ENCODE assay signal across 11 cellular contexts in genomic region chr6:167856999-167857660, GRCh38. TPM values are rescaled to one million over a fixed set of nuclear protein-coding genes. Genes with fewer than 3 reads are reported as not detected.
DNase-seq lines count a peak whose midpoint lies in the region; ATAC-seq, FAIRE-seq and TF ChIP-seq lines count a peak whose summit lies in the region.
"Had no signal": no experiment of that assay in that cellular context is flagged by ENCODE, and none has a peak within 500 bp of the region (broad histone marks: within the 10 kb centered on the region; RNA-seq: fewer than 3 reads in every experiment).

No MANE protein-coding gene starts in this region.

- H3K18ac ChIP-seq in mesendoderm (ENCODE audit: low read length) = no peak overlapping the region

- peaks cover 4% of the 10 kb centered on the region for H3K79me1 ChIP-seq in mesendoderm (ENCODE audit: low read length)

- H3K79me2 ChIP-seq in mesendoderm (ENCODE audit: control insufficient read depth, insufficient read depth, low read length) = peaks cover 70% of the 10 kb centered on the region

- no peak for TF ChIP-seq POLR2A in vagina (IDR thresholded peaks at IDR 0.05)

- no peak overlapping the region for H3K4me2 ChIP-seq in mesendoderm (ENCODE audit: low read length)

- H3K4me3 ChIP-seq in mesendoderm (ENCODE audit: low read length) (no peak overlapping the region), vagina (no peak overlapping the region)
- no peak overlapping the region for H3K4me3 ChIP-seq in CD8-positive, alpha-beta T cell (ENCODE audit: low read depth, low read length)

- ATAC-seq in GM18867 (IDR thresholded peaks at IDR 0.05; ENCODE audit: unreplicated experiment) = no peak
- no peak for ATAC-seq in CD8-positive, alpha-beta T cell

- H2AK5ac ChIP-seq in mesendoderm (ENCODE audit: low read length) = no peak overlapping the region

- H3K23ac ChIP-seq in mesendoderm (ENCODE audit: low read length) = no peak overlapping the region

- H3K36me3 Mint-ChIP-seq in chondrocyte (ENCODE audit: low read depth) = no peaks in the 10 kb centered on the region
- H3K36me3 Mint-ChIP-seq in CD8-positive, alpha-beta T cell = no peaks in the 10 kb centered on the region

- no peaks in the 10 kb centered on the region for H3K27me3 Mint-ChIP-seq in chondrocyte (ENCODE audit: low read depth)
- peaks cover 17% of the 10 kb centered on the region for H3K27me3 Mint-ChIP-seq in CD8-positive, alpha-beta T cell (ENCODE audit: low read depth)

- no peak overlapping the region for H2BK15ac ChIP-seq in mesendoderm (replicated peaks; ENCODE audit: low read depth)

- no peak for FAIRE-seq in HTR-8/SVneo (lab: Jason Lieb, UNC)

- H2BK5ac ChIP-seq in mesendoderm (ENCODE audit: low read length) = no peak overlapping the region

- no peak overlapping the region for H3K4ac ChIP-seq in mesendoderm (ENCODE audit: low read depth, low read length)

- H3K27ac Mint-ChIP-seq in chondrocyte (ENCODE audit: unreplicated experiment) = peak overlapping the region; percentile 41
- H3K27ac Mint-ChIP-seq in CD8-positive, alpha-beta T cell = no peak overlapping the region
- H3K27ac Mint-ChIP-seq: activated T-cell treated with anti-CD3 and anti-CD28 coated beads, Interleukin-2, amount 50 U/mL, for 24 hours had no signal

- no peak for TF ChIP-seq CTCF in chondrocyte (IDR thresholded peaks at IDR 0.05)
- TF ChIP-seq CTCF in vagina (IDR thresholded peaks at IDR 0.05) = no peak
- no peak for TF ChIP-seq CTCF in CD8-positive, alpha-beta T cell (IDR thresholded peaks at IDR 0.05)

- H3K9me3 ChIP-seq in vagina = no peaks in the 10 kb centered on the region
- H3K9me3 ChIP-seq in CD8-positive, alpha-beta T cell (ENCODE audit: low read length) = no peaks in the 10 kb centered on the region

- H3K27ac ChIP-seq in mesendoderm (ENCODE audit: low read depth, low read length) = no peak overlapping the region
- H3K27ac ChIP-seq in vagina = no peak overlapping the region
- H3K27ac ChIP-seq in CD8-positive, alpha-beta T cell (ENCODE audit: low read depth, low read length) = no peak overlapping the region

- H4K5ac ChIP-seq in mesendoderm (ENCODE audit: low read length) = no peak overlapping the region

- H3K56ac ChIP-seq in mesendoderm (ENCODE audit: low read length) = no peak overlapping the region

- no peak overlapping the region for H2BK120ac ChIP-seq in mesendoderm (ENCODE audit: low read depth, low read length)

- intact Hi-C loops in vagina (cut with DNase I) = no loop called here
- intact Hi-C loops in CD8-positive, alpha-beta T cell (cut with DNase I, micrococcal nuclease) = no loop called here

- peaks cover 14% of the 10 kb centered on the region for H3K4me1 ChIP-seq in mesendoderm (ENCODE audit: control insufficient read depth, low read depth, low read length)
- peaks cover 42% of the 10 kb centered on the region for H3K4me1 ChIP-seq in vagina
- H3K4me1 ChIP-seq in CD8-positive, alpha-beta T cell (ENCODE audit: insufficient read depth, low read length) = no peaks in the 10 kb centered on the region

- H3K4me3 Mint-ChIP-seq in chondrocyte (ENCODE audit: unreplicated experiment) = no peak overlapping the region
- H3K4me3 Mint-ChIP-seq in CD8-positive, alpha-beta T cell = no peak overlapping the region
- H3K4me3 Mint-ChIP-seq: activated T-cell treated with anti-CD3 and anti-CD28 coated beads, Interleukin-2, amount 50 U/mL, for 24 hours had no signal

- H3K4me1 Mint-ChIP-seq in chondrocyte (ENCODE audit: low read depth) = peaks cover 76% of the 10 kb centered on the region
- no peaks in the 10 kb centered on the region for H3K4me1 Mint-ChIP-seq in CD8-positive, alpha-beta T cell (ENCODE audit: low read depth)

- CTCF ChIA-PET in CD8-positive, alpha-beta T cell (lab: Charles Lee) = no interaction called here

- POLR2A ChIA-PET in CD8-positive, alpha-beta T cell (lab: Charles Lee) = no interaction called here

- no peaks in the 10 kb centered on the region for H3K9me3 Mint-ChIP-seq in chondrocyte (ENCODE audit: low read depth)
- H3K9me3 Mint-ChIP-seq in CD8-positive, alpha-beta T cell = no peaks in the 10 kb centered on the region
- H3K9me3 Mint-ChIP-seq: activated T-cell treated with anti-CD3 and anti-CD28 coated beads, Interleukin-2, amount 50 U/mL, for 24 hours had no signal

- peak; percentile 91 for DNase-seq in ELR (ENCODE audit: low read depth)
- peak; percentile 21 for DNase-seq in HTR-8/SVneo (ENCODE audit: insufficient read length, low spot score)
- DNase-seq in chondrocyte (ENCODE audit: low spot score) = no peak
- DNase-seq in mesendoderm = peak; percentile 86
- no peak for DNase-seq in vagina (ENCODE audit: extremely low spot score in 2 of 2)
- no peak for DNase-seq in CD8-positive, alpha-beta T cell
- no peak for DNase-seq in effector CD4-positive, alpha-beta T cell
- DNase-seq: activated T-cell treated with anti-CD3 and anti-CD28 coated beads, Interleukin-2, amount 50 U/mL, for 24 hours; Kasumi-1; SHP77 treated with DMSO at 0.1 percent for 48 hours had no signal

- H4K8ac ChIP-seq in mesendoderm (ENCODE audit: low read depth, low read length) = no peak overlapping the region

- no CpG with 5 or more reads among the region's 5 CpGs for whole genome bisulfite sequencing in mesendoderm (ENCODE audit: extremely low coverage, insufficient coverage, low lambda C conversion rate)

- no peaks in the 10 kb centered on the region for H3K36me3 ChIP-seq in mesendoderm (ENCODE audit: control insufficient read depth, insufficient read depth, low read length)
- H3K36me3 ChIP-seq in vagina = no peaks in the 10 kb centered on the region
- no peaks in the 10 kb centered on the region for H3K36me3 ChIP-seq in CD8-positive, alpha-beta T cell (ENCODE audit: insufficient read depth, low read length)

- H3K27me3 ChIP-seq in mesendoderm (ENCODE audit: insufficient read depth, low read length, poor library complexity) (no peaks in the 10 kb centered on the region), vagina (no peaks in the 10 kb centered on the region)
- H3K27me3 ChIP-seq in CD8-positive, alpha-beta T cell (ENCODE audit: insufficient read depth, low read length) = no peaks in the 10 kb centered on the region

- no peak overlapping the region for H3K9ac ChIP-seq in mesendoderm (ENCODE audit: low read length)

RNA-seq across cellular contexts. Expression of gene AFDN, which starts 30.4 kb away (rescaled TPM):
- total RNA-seq in chondrocyte (40.5 to 48.8 TPM (median 45.8 TPM) in 3 replicates), vagina (162 TPM)
- polyA plus RNA-seq in mesendoderm (2013, experiment 1 of 2) = 115 TPM
- polyA plus RNA-seq in mesendoderm (2013, experiment 2 of 2) = 113 TPM
- 1 to 10 TPM; 6.8 to 9.9 TPM for total RNA-seq in CD8-positive, alpha-beta T cell

Comparison
In these comparisons a context has a peak if more than half of its experiments do, and no peak if none do; other contexts are left out.
1. DNase-seq: peak in ELR (single experiment), HTR-8/SVneo (single experiment) and mesendoderm (single experiment); none in chondrocyte (single experiment), vagina (0 of 2), CD8-positive, alpha-beta T cell (0 of 7) and effector CD4-positive, alpha-beta T cell (single experiment).